Comparison of ENCODE assay signal across 12 cellular contexts in the genomic region with DNA sequence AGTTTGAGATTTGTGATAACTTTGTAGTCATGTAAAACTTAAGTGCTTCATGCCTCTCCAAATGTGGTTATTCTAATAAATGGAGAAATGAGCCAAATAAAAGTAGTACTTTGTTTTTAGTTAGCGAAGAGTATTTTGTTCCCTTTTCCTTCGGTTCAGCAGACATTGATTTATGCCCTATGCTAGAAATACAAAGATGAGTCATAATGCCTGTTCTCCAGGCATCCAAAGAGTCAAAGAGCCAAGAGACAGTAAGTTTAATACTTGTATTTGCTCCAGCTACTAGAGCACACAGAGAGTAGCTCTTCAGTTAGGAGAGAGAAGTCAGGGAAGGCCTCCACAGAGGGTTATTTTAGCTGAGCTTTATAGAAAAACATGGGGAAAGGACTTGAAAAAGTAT. TPM values are rescaled to one million over a fixed set of nuclear protein-coding genes. Genes with fewer than 3 reads are reported as not detected.
DNase-seq lines count a peak whose midpoint lies in the region; ATAC-seq and TF ChIP-seq lines count a peak whose summit lies in the region.
"Had no signal": no experiment of that assay in that cellular context is flagged by ENCODE, and none has a peak within 500 bp of the region (broad histone marks: within the 10 kb centered on the region; RNA-seq: fewer than 3 reads in every experiment).

No MANE protein-coding gene starts in this region.

- DNase-seq in EL (peak; percentile 75), RWPE1 (ENCODE audit: low spot score) (peak; percentile 25), fibroblast of the conjunctiva (ENCODE audit: low read depth) (peak; percentile 13), renal cortical epithelial cell (ENCODE audit: low read depth) (peak; percentile 77), germinal center (ENCODE audit: low spot score) (no peak), tibial nerve (ENCODE audit: low spot score in 2 of 2) (no peak)
- no peak for DNase-seq in naive thymus-derived CD4-positive, alpha-beta T cell
- DNase-seq: activated CD8-positive, alpha-beta memory T cell treated with anti-CD3 and anti-CD28 coated beads for 24 hours; NCI-H2171; right lobe of liver had no signal

- no peak for TF ChIP-seq POLR2A in tibial nerve (IDR thresholded peaks at IDR 0.05)

- TF ChIP-seq CTCF in RWPE1 (conservative IDR thresholded peaks at IDR 0.05; ENCODE audit: low read depth) (no peak), tibial nerve (IDR thresholded peaks at IDR 0.05) (no peak)

- H3K36me3 ChIP-seq in naive thymus-derived CD4-positive, alpha-beta T cell (ENCODE audit: control insufficient read depth in 2 of 3, insufficient read depth in 3 of 3, low read length in 3 of 3): peaks cover 0 to 14% (median 8%) of the 10 kb centered on the region in 3 experiments
- peaks cover 0 to 58% (median 0%) of the 10 kb centered on the region in 3 donors for H3K36me3 ChIP-seq in tibial nerve
- H3K36me3 ChIP-seq: breast epithelium had no signal

- intact Hi-C loops in naive thymus-derived CD4-positive, alpha-beta T cell (cut with micrococcal nuclease): loop anchor here (2.0 to 10.0 kb wide), 4 partner anchors 41 to 309 kb away; partner anchors contain the start of genes COPS4 (in 2 of the 2) and LIN54 (in 1 of the 2)

- H3K27ac ChIP-seq in RWPE1 (no peak overlapping the region), tibial nerve (no peak overlapping the region)
- H3K27ac ChIP-seq in naive thymus-derived CD4-positive, alpha-beta T cell (ENCODE audit: low read depth, low read length): no peak overlapping the region
- H3K27ac ChIP-seq: breast epithelium, right lobe of liver had no signal

- no peak overlapping the region for H3K4me3 Mint-ChIP-seq in naive thymus-derived CD4-positive, alpha-beta T cell

- H3K27me3 ChIP-seq in naive thymus-derived CD4-positive, alpha-beta T cell (ENCODE audit: control insufficient read depth in 2 of 2, insufficient read depth in 2 of 2, low read length in 2 of 2): no peaks in the 10 kb centered on the region
- H3K27me3 ChIP-seq in tibial nerve: no peaks in the 10 kb centered on the region
- H3K27me3 ChIP-seq: breast epithelium, right lobe of liver had no signal

- CTCF ChIA-PET in RWPE1 (lab: Yijun Ruan, JAX): interaction anchor here (0.6 to 3.5 kb wide), 4 partner anchors 16 to 207 kb away, joined by 3 to 20 read pairs (median 10); no protein-coding TSS in a partner anchor
- CTCF ChIA-PET in naive thymus-derived CD4-positive, alpha-beta T cell (lab: Charles Lee): interaction anchor here (0.6 to 4.2 kb wide), 12 partner anchors 8 to 208 kb away, joined by 3 to 42 read pairs (median 10); partner anchors contain the start of gene COQ2

- H3K4me3 ChIP-seq in naive thymus-derived CD4-positive, alpha-beta T cell (ENCODE audit: low read length): no peak overlapping the region
- H3K4me3 ChIP-seq in tibial nerve: no peak overlapping the region
- H3K4me3 ChIP-seq: breast epithelium, right lobe of liver had no signal

- peaks cover 8 to 22% (median 14%) of the 10 kb centered on the region in 7 donors for H3K4me1 Mint-ChIP-seq in naive thymus-derived CD4-positive, alpha-beta T cell

- peak overlapping the region in 3 of 9 donors; percentile 10 to 71 (median 61) for H3K27ac Mint-ChIP-seq in naive thymus-derived CD4-positive, alpha-beta T cell

- TF ChIP-seq EP300 in tibial nerve (IDR thresholded peaks at IDR 0.05): no peak

- H3K9me3 ChIP-seq in naive thymus-derived CD4-positive, alpha-beta T cell (ENCODE audit: control insufficient read depth in 2 of 3, low read length in 3 of 3): no peaks in the 10 kb centered on the region
- H3K9me3 ChIP-seq in tibial nerve: no peaks in the 10 kb centered on the region
- H3K9me3 ChIP-seq: breast epithelium, right lobe of liver had no signal

- H3K4me1 ChIP-seq in naive thymus-derived CD4-positive, alpha-beta T cell (ENCODE audit: control insufficient read depth in 2 of 2, insufficient read depth in 2 of 2, low read length in 2 of 2): peaks cover 0 to 6% of the 10 kb centered on the region in 2 donors
- no peaks in the 10 kb centered on the region for H3K4me1 ChIP-seq in tibial nerve
- H3K4me1 ChIP-seq: breast epithelium, right lobe of liver had no signal

- no peaks in the 10 kb centered on the region for H3K27me3 Mint-ChIP-seq in naive thymus-derived CD4-positive, alpha-beta T cell

- POLR2A ChIA-PET in RWPE1 (lab: Yijun Ruan, JAX; ENCODE audit: low non-redundant PET): interaction anchor here (0.8 kb wide), 1 partner anchor 34 kb away, joined by 6 read pairs; no protein-coding TSS in a partner anchor
- POLR2A ChIA-PET in naive thymus-derived CD4-positive, alpha-beta T cell (lab: Charles Lee): interaction anchor here (0.7 to 2.4 kb wide), 6 partner anchors 9 to 63 kb away, joined by 3 to 15 read pairs (median 4); partner anchors contain the start of gene PLAC8

- no peak for ATAC-seq in naive thymus-derived CD4-positive, alpha-beta T cell
- no peak for ATAC-seq in HG03469 (IDR thresholded peaks at IDR 0.05; ENCODE audit: unreplicated experiment)
- ATAC-seq: right lobe of liver had no signal

- peaks cover 11 to 31% (median 16%) of the 10 kb centered on the region in 5 donors for H3K36me3 Mint-ChIP-seq in naive thymus-derived CD4-positive, alpha-beta T cell

- 35 to 39% methylated on average over 2 of the region's 2 CpGs for WGBS in tibial nerve, 2 donors

- H3K9me3 Mint-ChIP-seq in naive thymus-derived CD4-positive, alpha-beta T cell: peaks cover 0 to 2% (median 0%) of the 10 kb centered on the region in 11 donors

RNA-seq across cellular contexts. Expression of gene PLAC8, which starts 38.8 kb away (rescaled TPM):
- total RNA-seq in renal cortical epithelial cell: 0.35 and 4.8 TPM in 2 replicates
- 100 to 1,000 TPM; 204 to 340 (median 247) TPM for total RNA-seq in naive thymus-derived CD4-positive, alpha-beta T cell
- polyA plus RNA-seq in naive thymus-derived CD4-positive, alpha-beta T cell: 100 to 1,000 TPM; 336 to 634 TPM
- 1 to 10 TPM in 2 of 4 donors, under 1 TPM in 1, not detected in 1; 0.20 to 5.7 (median 5.4) TPM for total RNA-seq in tibial nerve

RNA-seq across cellular contexts. Expression of gene COPS4, which starts 40.7 kb away (rescaled TPM):
- 80.6 and 89.5 TPM in 2 replicates for total RNA-seq in renal cortical epithelial cell
- 10 to 100 TPM; 23.5 to 32.8 (median 24.7) TPM for total RNA-seq in naive thymus-derived CD4-positive, alpha-beta T cell
- 10 to 100 TPM; 53.7 to 59.7 TPM for polyA plus RNA-seq in naive thymus-derived CD4-positive, alpha-beta T cell
- 10 to 100 TPM; 29.5 to 62.1 (median 43.0) TPM for total RNA-seq in tibial nerve

Comparison
In these comparisons a context has a peak if more than half of its experiments do, and no peak if none do; other contexts are left out.
1. DNase-seq: peak in EL (single experiment), RWPE1 (single experiment), fibroblast of the conjunctiva (single experiment) and renal cortical epithelial cell (single experiment); none in naive thymus-derived CD4-positive, alpha-beta T cell (0 of 9), germinal center (single experiment) and tibial nerve (0 of 2).
2. RNA of gene PLAC8, which starts 38.8 kb away (total RNA-seq): 204 to 340 TPM in naive thymus-derived CD4-positive, alpha-beta T cell; 0.20 to 5.7 TPM in tibial nerve and 0.35 to 4.8 TPM in renal cortical epithelial cell; every median in the first group is over 10 times any median in the second.